In the genomic region with DNA sequence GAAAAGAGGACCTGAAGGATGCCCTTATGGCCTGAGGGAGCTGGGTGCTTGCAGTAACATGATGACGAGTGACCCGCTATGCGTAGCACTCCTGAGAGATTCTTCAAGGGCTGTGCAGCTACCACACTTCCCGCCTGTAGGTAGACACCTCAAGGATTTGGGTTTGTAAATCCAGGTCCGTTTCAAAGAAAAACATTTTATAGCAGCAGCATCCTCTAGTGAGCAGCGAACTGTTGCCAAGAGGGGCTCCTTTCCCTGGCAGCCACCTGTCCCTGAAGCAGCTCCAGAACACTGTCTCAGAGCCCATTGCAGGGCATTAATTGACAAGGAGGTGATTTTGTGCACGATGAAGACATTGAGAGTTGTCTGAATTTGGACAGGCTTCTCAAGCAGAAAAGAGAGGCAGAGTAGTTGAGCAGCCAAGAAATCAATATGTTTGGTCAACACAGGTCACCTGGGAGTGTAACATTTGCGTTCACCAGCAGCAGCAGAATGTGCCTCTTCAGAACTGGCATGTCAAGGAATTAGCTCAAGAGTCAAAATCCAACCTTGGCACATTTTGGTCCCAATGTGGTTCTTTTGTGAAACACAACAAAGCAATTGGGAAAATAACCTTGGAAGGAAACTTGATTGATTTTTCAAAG, we compare ENCODE assay signal across 18 cellular contexts.
"Had no signal": no experiment of that assay in that cellular context is flagged by ENCODE, and none has a peak within 500 bp of the region (broad histone marks: within the 10 kb centered on the region; RNA-seq: fewer than 3 reads in every experiment).

No MANE protein-coding gene starts in this region.

- FAIRE-seq: islet of Langerhans had no signal

- ATAC-seq: effector memory CD8-positive, alpha-beta T cell; gastrocnemius medialis; heart right ventricle; mucosa of descending colon; natural killer cell; stimulated activated naive B cell treated with anti-CD40 and anti-IgM and Interleukin-4, amounts not matched to agents 10 μg/mL and 1 μg/mL and 100 μg/mL, for 72 hours; stimulated activated naive CD8-positive, alpha-beta T cell treated with anti-CD3 and anti-CD28 coated beads, Interleukin-15, amount 100 ng/mL, for 72 hours had no signal

- H3K4me3 ChIP-seq: esophagus muscularis mucosa, gastrocnemius medialis, heart right ventricle, mucosa of descending colon, right atrium auricular region, sigmoid colon, skin epidermis, thoracic aorta had no signal

- H3K36me3 ChIP-seq: esophagus muscularis mucosa, gastrocnemius medialis, heart right ventricle, right atrium auricular region, sigmoid colon, thoracic aorta had no signal

- H3K9me3 ChIP-seq: esophagus muscularis mucosa, gastrocnemius medialis, heart right ventricle, mucosa of descending colon, right atrium auricular region, sigmoid colon, thoracic aorta had no signal

- H3K27me3 ChIP-seq: esophagus muscularis mucosa, gastrocnemius medialis, heart right ventricle, right atrium auricular region, sigmoid colon had no signal

- DNase-seq: effector memory CD8-positive, alpha-beta T cell; gastrocnemius medialis; heart right ventricle; hypothalamus; kidney glomerular epithelial cell; mucosa of descending colon; natural killer cell; sigmoid colon; stimulated activated CD4-positive, alpha-beta T cell treated with anti-CD3 and anti-CD28 coated beads, Interleukin-2, amount 100 ng/mL, for 24 hours; stimulated activated CD4-positive, alpha-beta T cell treated with anti-CD3 and anti-CD28 coated beads, Interleukin-4, amount 100 ng/mL, for 4 hours; stimulated activated naive B cell treated with anti-CD40 and anti-IgM and Interleukin-4, amounts not matched to agents 10 μg/mL and 1 μg/mL and 100 μg/mL, for 72 hours; stimulated activated naive CD8-positive, alpha-beta T cell treated with anti-CD3 and anti-CD28 coated beads, Interleukin-15, amount 100 ng/mL, for 72 hours had no signal

- H3K4me1 ChIP-seq: esophagus muscularis mucosa, gastrocnemius medialis, heart right ventricle, right atrium auricular region, sigmoid colon had no signal

- H3K27ac ChIP-seq: epithelial cell of prostate, esophagus muscularis mucosa, gastrocnemius medialis, heart right ventricle, right atrium auricular region, sigmoid colon, skin epidermis, thoracic aorta had no signal
